In genomic region chr6:56695702-56696101, GRCh38 we compare ENCODE assay signal across 19 cellular contexts. TPM values are rescaled to one million over a fixed set of nuclear protein-coding genes. Genes with fewer than 3 reads are reported as not detected.
DNase-seq lines count a peak whose midpoint lies in the region; ATAC-seq and TF ChIP-seq lines count a peak whose summit lies in the region.
"Had no signal": no experiment of that assay in that cellular context is flagged by ENCODE, and none has a peak within 500 bp of the region (broad histone marks: within the 10 kb centered on the region; RNA-seq: fewer than 3 reads in every experiment).

No MANE protein-coding gene starts in this region.

- peaks cover 32% of the 10 kb centered on the region for H3K4me1 ChIP-seq in psoas muscle

- H3K36me3 ChIP-seq in psoas muscle (ENCODE audit: insufficient read depth in 1 of 2, low read depth in 1 of 2) = peaks cover 0 to 5% of the 10 kb centered on the region in 2 donors
- H3K36me3 ChIP-seq: suprapubic skin had no signal

- H3K27me3 ChIP-seq in psoas muscle (ENCODE audit: insufficient read depth in 3 of 3, low read length in 2 of 3) = no peaks in the 10 kb centered on the region
- H3K27me3 ChIP-seq: BLaER1 treated with 17β-estradiol and CSF1 and Interleukin-3, amounts not matched to agents 10 nM and 100 nM; suprapubic skin had no signal

- DNase-seq in ELR (ENCODE audit: low read depth) (peak; percentile 68), RPMI7951 (ENCODE audit: low read depth) (peak; percentile 19), epithelial cell of prostate (ENCODE audit: low read depth, low spot score) (no peak), psoas muscle (no peak), DMS 273 treated with DMSO at 0.1 percent for 48 hours (lab: John Stamatoyannopoulos, UW) (no peak), NCI-H1048 (lab: John Stamatoyannopoulos, UW) (no peak), occipital lobe (lab: John Stamatoyannopoulos, UW) (no peak)
- DNase-seq: activated CD4-positive, alpha-beta T cell treated with anti-CD3 and anti-CD28 coated beads, Interleukin-2, amount 10 ng/mL, durations not matched to agents 7 days and 5 days; activated CD8-positive, alpha-beta memory T cell treated with anti-CD3 and anti-CD28 coated beads, Interleukin-2, amount 10 ng/mL, durations not matched to agents 7 days and 5 days; activated naive CD4-positive, alpha-beta T cell treated with anti-CD3 and anti-CD28 coated beads, Interleukin-2, amount 10 ng/mL, durations not matched to agents 7 days and 5 days; anterior cingulate cortex; COR-L47; mesenchymal stem cell; NCI-H146; NCI-H524; stimulated activated CD4-positive, alpha-beta T cell treated with anti-CD3 and anti-CD28 coated beads, Interleukin-4, amount 100 ng/mL, for 1 hour; T-helper 9 cell had no signal

- ATAC-seq in psoas muscle = no peak
- ATAC-seq: activated CD8-positive, alpha-beta memory T cell treated with anti-CD3 and anti-CD28 coated beads, Interleukin-2, amount 10 ng/mL, durations not matched to agents 7 days and 5 days had no signal

- no peak overlapping the region for H3K4me3 ChIP-seq in psoas muscle
- H3K4me3 ChIP-seq: BLaER1 treated with 17β-estradiol and CSF1 and Interleukin-3, amounts not matched to agents 10 nM and 100 nM; suprapubic skin had no signal

- intact Hi-C loops in psoas muscle (cut with DNase I) = loop anchor here (2.0 to 5.0 kb wide), 2 partner anchors 53 to 57 kb away; partner anchors contain the start of gene DST (in 1 of the 2)

- TF ChIP-seq CTCF in psoas muscle (IDR thresholded peaks at IDR 0.05) = no peak

- peak overlapping the region; percentile 1 for H3K27ac ChIP-seq in epithelial cell of prostate
- H3K27ac ChIP-seq in psoas muscle = peak overlapping the region; percentile 91
- H3K27ac ChIP-seq: BLaER1 treated with 17β-estradiol and CSF1 and Interleukin-3, amounts not matched to agents 10 nM and 100 nM; suprapubic skin had no signal

- no peaks in the 10 kb centered on the region for H3K9me3 ChIP-seq in psoas muscle
- H3K9me3 ChIP-seq: BLaER1 treated with 17β-estradiol and CSF1 and Interleukin-3, amounts not matched to agents 10 nM and 100 nM; suprapubic skin had no signal

RNA-seq across cellular contexts. Expression of gene DST, which starts 53.0 kb away (rescaled TPM):
- 79.0 and 89.9 TPM in 2 replicates for total RNA-seq in RPMI7951 (2014; rRNA removed; shearing (Covaris generic))
- total RNA-seq in psoas muscle (100 to 1,000 TPM; 109 to 341 (median 305) TPM), occipital lobe (329 TPM)
- polyA plus RNA-seq in psoas muscle = 10 to 100 TPM; 58.3 to 66.9 (median 63.5) TPM

Comparison
In these comparisons a context has a peak if more than half of its experiments do, and no peak if none do; other contexts are left out.
1. DNase-seq: peak in ELR (single experiment) and RPMI7951 (single experiment); none in epithelial cell of prostate (single experiment), psoas muscle (0 of 2), DMS 273 treated with DMSO at 0.1 percent for 48 hours (single experiment), NCI-H1048 (single experiment) and occipital lobe (single experiment).